1 cellular context compared by ENCODE assay signal in the genomic region with DNA sequence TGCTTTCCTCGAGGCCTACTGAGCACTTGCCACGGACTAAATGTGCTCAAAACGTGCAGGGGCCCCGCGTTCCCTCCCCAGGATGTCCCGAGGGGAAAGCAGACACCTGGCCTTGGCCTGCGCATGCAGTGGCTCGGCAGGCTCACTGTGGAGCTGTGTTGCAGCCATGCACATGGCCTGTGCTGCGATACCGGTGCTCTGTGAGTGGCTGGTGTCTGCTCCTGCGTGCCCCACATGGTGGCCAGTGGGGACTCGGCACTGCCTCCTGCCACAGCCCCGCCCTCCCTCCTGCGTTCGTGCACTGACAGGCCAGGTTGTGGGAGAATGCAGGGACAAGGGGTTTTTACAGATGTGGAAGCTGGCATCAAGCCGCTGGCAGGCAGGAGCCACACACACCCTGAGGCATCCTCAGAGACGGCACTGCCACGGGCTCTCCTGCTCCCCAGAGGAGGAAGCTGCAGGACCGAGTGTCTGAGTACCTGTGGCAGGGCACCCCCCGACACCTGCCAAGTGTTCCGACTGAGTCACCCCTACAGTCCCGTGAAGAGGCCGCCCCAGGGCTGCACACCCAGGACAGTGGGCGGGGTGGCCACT.
TF ChIP-seq lines count a peak whose summit lies in the region.

No MANE protein-coding gene starts in this region.

TF ChIP-seq in H1, 55 proteins besides CTCF, POLR2A, EP300 and RAD21:
- TF ChIP-seq, protein P1, sequence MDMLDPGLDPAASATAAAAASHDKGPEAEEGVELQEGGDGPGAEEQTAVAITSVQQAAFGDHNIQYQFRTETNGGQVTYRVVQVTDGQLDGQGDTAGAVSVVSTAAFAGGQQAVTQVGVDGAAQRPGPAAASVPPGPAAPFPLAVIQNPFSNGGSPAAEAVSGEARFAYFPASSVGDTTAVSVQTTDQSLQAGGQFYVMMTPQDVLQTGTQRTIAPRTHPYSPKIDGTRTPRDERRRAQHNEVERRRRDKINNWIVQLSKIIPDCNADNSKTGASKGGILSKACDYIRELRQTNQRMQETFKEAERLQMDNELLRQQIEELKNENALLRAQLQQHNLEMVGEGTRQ (IDR thresholded peaks at IDR 0.05; ENCODE audit: low read length) = no peak
- TF ChIP-seq POU5F1 (IDR thresholded peaks at IDR 0.05; ENCODE audit: low read depth, low read length) (no peak), TAF7 (optimal IDR thresholded peaks at IDR 0.05; ENCODE audit: borderline replicate concordance, low read depth, low read length) (no peak), CBX8 (IDR thresholded peaks at IDR 0.05; ENCODE audit: borderline replicate concordance, low read depth, low read length) (no peak), SP1 (IDR thresholded peaks at IDR 0.05; ENCODE audit: low read depth, low read length) (no peak), SP4 (IDR thresholded peaks at IDR 0.05; ENCODE audit: low read length) (no peak), RXRA (IDR thresholded peaks at IDR 0.05; ENCODE audit: insufficient read depth, low read depth, low read length) (no peak), PHF8 (conservative IDR thresholded peaks at IDR 0.05; ENCODE audit: low read depth, low read length) (no peak), ZNF274 (IDR thresholded peaks at IDR 0.05; ENCODE audit: borderline replicate concordance, extremely low read depth, low read length) (no peak), FOSL1 (IDR thresholded peaks at IDR 0.05; ENCODE audit: insufficient read depth, low read depth, low read length) (no peak), GTF2F1 (IDR thresholded peaks at IDR 0.05; ENCODE audit: borderline replicate concordance, low read depth, low read length) (no peak), CHD2 (IDR thresholded peaks at IDR 0.05; ENCODE audit: low read length) (no peak), SIN3A (conservative IDR thresholded peaks at IDR 0.05 in 1 of 2, IDR thresholded peaks at IDR 0.05 in 1 of 2; ENCODE audit: low read depth in 1 of 2, low read length in 2 of 2) (no peak), RFX5 (IDR thresholded peaks at IDR 0.05; ENCODE audit: borderline replicate concordance, low read depth, low read length) (no peak), CBX5 (IDR thresholded peaks at IDR 0.05; ENCODE audit: low read depth, low read length) (no peak), CREB1 (IDR thresholded peaks at IDR 0.05) (no peak), SIRT6 (IDR thresholded peaks at IDR 0.05; ENCODE audit: low read length) (no peak), SIX5 (IDR thresholded peaks at IDR 0.05; ENCODE audit: low read depth, low read length) (no peak)
- TF ChIP-seq, protein P2, sequence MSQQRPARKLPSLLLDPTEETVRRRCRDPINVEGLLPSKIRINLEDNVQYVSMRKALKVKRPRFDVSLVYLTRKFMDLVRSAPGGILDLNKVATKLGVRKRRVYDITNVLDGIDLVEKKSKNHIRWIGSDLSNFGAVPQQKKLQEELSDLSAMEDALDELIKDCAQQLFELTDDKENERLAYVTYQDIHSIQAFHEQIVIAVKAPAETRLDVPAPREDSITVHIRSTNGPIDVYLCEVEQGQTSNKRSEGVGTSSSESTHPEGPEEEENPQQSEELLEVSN (IDR thresholded peaks at IDR 0.05) = no peak
